In genomic region chr4:147793569-147793968, GRCh38 we compare ENCODE assay signal across 11 cellular contexts.
DNase-seq lines count a peak whose midpoint lies in the region; FAIRE-seq and TF ChIP-seq lines count a peak whose summit lies in the region.
"Had no signal": no experiment of that assay in that cellular context is flagged by ENCODE, and none has a peak within 500 bp of the region (broad histone marks: within the 10 kb centered on the region; RNA-seq: fewer than 3 reads in every experiment).

No MANE protein-coding gene starts in this region.

- H3K27ac Mint-ChIP-seq in Calu3 (ENCODE audit: unreplicated experiment) (peak overlapping the region; percentile 89), osteocyte (ENCODE audit: unreplicated experiment) (peak overlapping the region; percentile 36)
- no peak overlapping the region for H3K27ac Mint-ChIP-seq in activated naive CD4-positive, alpha-beta T cell treated with anti-CD3 and anti-CD28 coated beads, Interleukin-2, amount 10 ng/mL, durations not matched to agents 7 days and 5 days

- peaks cover 24% of the 10 kb centered on the region for H3K4me1 Mint-ChIP-seq in Calu3 (ENCODE audit: low read depth, unreplicated experiment)
- H3K4me1 Mint-ChIP-seq in osteocyte (ENCODE audit: unreplicated experiment) = peaks cover 76% of the 10 kb centered on the region
- peaks cover 34% of the 10 kb centered on the region for H3K4me1 Mint-ChIP-seq in activated naive CD4-positive, alpha-beta T cell treated with anti-CD3 and anti-CD28 coated beads, Interleukin-2, amount 10 ng/mL, durations not matched to agents 7 days and 5 days

- no peaks in the 10 kb centered on the region for H3K36me3 ChIP-seq in esophagus squamous epithelium
- no peaks in the 10 kb centered on the region for H3K36me3 ChIP-seq in stomach

- TF ChIP-seq POLR2A in esophagus squamous epithelium (IDR thresholded peaks at IDR 0.05) = no peak
- TF ChIP-seq POLR2A in stomach (IDR thresholded peaks at IDR 0.05) = no peak

- H3K9me3 Mint-ChIP-seq in Calu3 (ENCODE audit: low read depth, unreplicated experiment) = no peaks in the 10 kb centered on the region
- H3K9me3 Mint-ChIP-seq in osteocyte (ENCODE audit: unreplicated experiment) = no peaks in the 10 kb centered on the region
- no peaks in the 10 kb centered on the region for H3K9me3 Mint-ChIP-seq in activated naive CD4-positive, alpha-beta T cell treated with anti-CD3 and anti-CD28 coated beads, Interleukin-2, amount 10 ng/mL, durations not matched to agents 7 days and 5 days

- no peak overlapping the region for H3K4me3 ChIP-seq in esophagus squamous epithelium
- no peak overlapping the region for H3K4me3 ChIP-seq in stomach

- DNase-seq in Calu3 (no peak), RCC 7860 (ENCODE audit: low spot score) (peak; percentile 34), esophagus squamous epithelium (lab: John Stamatoyannopoulos, UW) (no peak), osteocyte (ENCODE audit: extremely low spot score, unreplicated experiment) (no peak), MV-4-11 (lab: John Stamatoyannopoulos, UW) (no peak), stomach (no peak)
- DNase-seq in activated naive CD4-positive, alpha-beta T cell treated with anti-CD3 and anti-CD28 coated beads, Interleukin-2, amount 10 ng/mL, durations not matched to agents 7 days and 5 days = no peak
- DNase-seq: central memory CD4-positive, alpha-beta T cell; left cardiac atrium; NCI-H526 treated with DMSO at 0.1 percent for 48 hours had no signal

- FAIRE-seq in RCC 7860 (lab: Jason Lieb, UNC) = peak; percentile 29
- FAIRE-seq: GM12892 had no signal

- CTCF ChIA-PET in Calu3 (lab: Charles Lee) = interaction anchor here (0.5 kb wide), 1 partner anchor 88 kb away, joined by 3 read pairs; no protein-coding TSS in a partner anchor
- CTCF ChIA-PET in activated naive CD4-positive, alpha-beta T cell treated with anti-CD3 and anti-CD28 coated beads, Interleukin-2, amount 10 ng/mL, durations not matched to agents 7 days and 5 days (lab: Charles Lee) = interaction anchor here (1.3 to 2.7 kb wide), 3 partner anchors 51 to 85 kb away, joined by 4 to 11 read pairs (median 4); no protein-coding TSS in a partner anchor

- peak overlapping the region; percentile 29 to 72 (median 59) for H3K27ac ChIP-seq in esophagus squamous epithelium
- H3K27ac ChIP-seq in stomach = peak overlapping the region in 2 of 5 donors; percentile 27 to 37

- 25 to 28% methylated on average over 5 of the region's 5 CpGs for WGBS in esophagus squamous epithelium, 2 donors
- WGBS in stomach, 5 donors = 31 to 64% (median 44%) methylated on average over 5 of the region's 5 CpGs

- H3K4me3 Mint-ChIP-seq in Calu3 (ENCODE audit: low read depth, unreplicated experiment) (peak overlapping the region; percentile 39), osteocyte (ENCODE audit: unreplicated experiment) (no peak overlapping the region)
- no peak overlapping the region for H3K4me3 Mint-ChIP-seq in activated naive CD4-positive, alpha-beta T cell treated with anti-CD3 and anti-CD28 coated beads, Interleukin-2, amount 10 ng/mL, durations not matched to agents 7 days and 5 days

- TF ChIP-seq CTCF in Calu3 (IDR thresholded peaks at IDR 0.05; ENCODE audit: unreplicated experiment) = no peak
- no peak for TF ChIP-seq CTCF in esophagus squamous epithelium (IDR thresholded peaks at IDR 0.05)
- no peak for TF ChIP-seq CTCF in osteocyte (IDR thresholded peaks at IDR 0.05)
- TF ChIP-seq CTCF in stomach (IDR thresholded peaks at IDR 0.05) = no peak

- no peak for TF ChIP-seq EP300 in stomach (IDR thresholded peaks at IDR 0.05)

- H3K9me3 ChIP-seq in esophagus squamous epithelium (no peaks in the 10 kb centered on the region), stomach (no peaks in the 10 kb centered on the region)

- intact Hi-C loops in Calu3 (cut with micrococcal nuclease; ENCODE audit: unreplicated experiment) (loop anchor here (5.0 kb wide), 2 partner anchors 39 to 61 kb away; partner anchors contain the start of gene ARHGAP10), esophagus squamous epithelium (cut with DNase I) (no loop called here), stomach (cut with DNase I; ENCODE audit: low total_unique reads) (no loop called here)

- H3K36me3 Mint-ChIP-seq in Calu3 (ENCODE audit: insufficient read depth, unreplicated experiment) (peaks cover 6% of the 10 kb centered on the region), osteocyte (ENCODE audit: unreplicated experiment) (peaks cover 13% of the 10 kb centered on the region)
- no peaks in the 10 kb centered on the region for H3K36me3 Mint-ChIP-seq in activated naive CD4-positive, alpha-beta T cell treated with anti-CD3 and anti-CD28 coated beads, Interleukin-2, amount 10 ng/mL, durations not matched to agents 7 days and 5 days

- no peaks in the 10 kb centered on the region for H3K27me3 Mint-ChIP-seq in Calu3 (ENCODE audit: unreplicated experiment)
- H3K27me3 Mint-ChIP-seq in osteocyte (ENCODE audit: unreplicated experiment) = no peaks in the 10 kb centered on the region
- no peaks in the 10 kb centered on the region for H3K27me3 Mint-ChIP-seq in activated naive CD4-positive, alpha-beta T cell treated with anti-CD3 and anti-CD28 coated beads, Interleukin-2, amount 10 ng/mL, durations not matched to agents 7 days and 5 days

- H3K4me1 ChIP-seq in esophagus squamous epithelium (peaks cover 14 to 78% (median 55%) of the 10 kb centered on the region in 3 donors), stomach (peaks cover 25 to 66% (median 52%) of the 10 kb centered on the region in 4 donors)

- H3K27me3 ChIP-seq in esophagus squamous epithelium = no peaks in the 10 kb centered on the region
- no peaks in the 10 kb centered on the region for H3K27me3 ChIP-seq in stomach

- no TSS peak for BruUV-seq in Calu3 (replicated peaks; lab: Mats Ljungman, UMichigan)
